Comparison of ENCODE assay signal across 1 cellular context in the genomic region with DNA sequence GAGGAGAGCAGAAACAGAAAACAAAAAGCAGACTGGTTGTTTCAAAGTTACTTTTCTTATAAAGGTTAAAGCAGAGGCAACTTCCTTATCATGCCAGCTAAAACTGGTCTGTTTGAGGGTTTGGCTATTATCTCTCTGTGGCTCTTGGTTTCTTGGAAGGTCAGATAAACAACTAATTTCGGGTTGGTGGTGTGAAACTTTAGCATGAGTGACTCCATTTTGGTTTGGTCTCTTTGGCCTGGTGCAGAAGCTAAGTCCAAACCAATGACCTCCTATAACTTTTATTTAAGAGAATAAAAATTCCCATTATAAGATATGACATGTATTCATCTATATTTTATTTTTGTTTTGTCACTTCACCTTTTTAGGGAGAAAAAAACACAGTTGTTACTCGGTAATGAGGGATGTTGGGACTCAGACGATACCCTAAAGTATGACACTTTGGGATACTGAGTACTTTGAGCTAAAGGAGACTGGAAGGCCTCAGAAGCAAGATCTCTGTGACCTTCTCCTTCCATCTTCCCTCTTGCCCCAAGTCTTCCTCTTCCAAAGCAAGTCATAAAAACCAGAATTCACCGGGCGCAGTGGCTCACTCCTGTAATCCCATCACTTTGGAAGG.
TF ChIP-seq lines count a peak whose summit lies in the region.

No MANE protein-coding gene starts in this region.

TF ChIP-seq in K562, 482 proteins besides CTCF, POLR2A, EP300 and RAD21 (continued from another document and continues in another):
- TF ChIP-seq HNRNPL (IDR thresholded peaks at IDR 0.05; ENCODE audit: low read depth, low read length), result no peak
- no peak for TF ChIP-seq RFX1 (IDR thresholded peaks at IDR 0.05)
- TF ChIP-seq NCOA1 (IDR thresholded peaks at IDR 0.05; ENCODE audit: low read depth), result no peak
- TF ChIP-seq, protein P1, sequence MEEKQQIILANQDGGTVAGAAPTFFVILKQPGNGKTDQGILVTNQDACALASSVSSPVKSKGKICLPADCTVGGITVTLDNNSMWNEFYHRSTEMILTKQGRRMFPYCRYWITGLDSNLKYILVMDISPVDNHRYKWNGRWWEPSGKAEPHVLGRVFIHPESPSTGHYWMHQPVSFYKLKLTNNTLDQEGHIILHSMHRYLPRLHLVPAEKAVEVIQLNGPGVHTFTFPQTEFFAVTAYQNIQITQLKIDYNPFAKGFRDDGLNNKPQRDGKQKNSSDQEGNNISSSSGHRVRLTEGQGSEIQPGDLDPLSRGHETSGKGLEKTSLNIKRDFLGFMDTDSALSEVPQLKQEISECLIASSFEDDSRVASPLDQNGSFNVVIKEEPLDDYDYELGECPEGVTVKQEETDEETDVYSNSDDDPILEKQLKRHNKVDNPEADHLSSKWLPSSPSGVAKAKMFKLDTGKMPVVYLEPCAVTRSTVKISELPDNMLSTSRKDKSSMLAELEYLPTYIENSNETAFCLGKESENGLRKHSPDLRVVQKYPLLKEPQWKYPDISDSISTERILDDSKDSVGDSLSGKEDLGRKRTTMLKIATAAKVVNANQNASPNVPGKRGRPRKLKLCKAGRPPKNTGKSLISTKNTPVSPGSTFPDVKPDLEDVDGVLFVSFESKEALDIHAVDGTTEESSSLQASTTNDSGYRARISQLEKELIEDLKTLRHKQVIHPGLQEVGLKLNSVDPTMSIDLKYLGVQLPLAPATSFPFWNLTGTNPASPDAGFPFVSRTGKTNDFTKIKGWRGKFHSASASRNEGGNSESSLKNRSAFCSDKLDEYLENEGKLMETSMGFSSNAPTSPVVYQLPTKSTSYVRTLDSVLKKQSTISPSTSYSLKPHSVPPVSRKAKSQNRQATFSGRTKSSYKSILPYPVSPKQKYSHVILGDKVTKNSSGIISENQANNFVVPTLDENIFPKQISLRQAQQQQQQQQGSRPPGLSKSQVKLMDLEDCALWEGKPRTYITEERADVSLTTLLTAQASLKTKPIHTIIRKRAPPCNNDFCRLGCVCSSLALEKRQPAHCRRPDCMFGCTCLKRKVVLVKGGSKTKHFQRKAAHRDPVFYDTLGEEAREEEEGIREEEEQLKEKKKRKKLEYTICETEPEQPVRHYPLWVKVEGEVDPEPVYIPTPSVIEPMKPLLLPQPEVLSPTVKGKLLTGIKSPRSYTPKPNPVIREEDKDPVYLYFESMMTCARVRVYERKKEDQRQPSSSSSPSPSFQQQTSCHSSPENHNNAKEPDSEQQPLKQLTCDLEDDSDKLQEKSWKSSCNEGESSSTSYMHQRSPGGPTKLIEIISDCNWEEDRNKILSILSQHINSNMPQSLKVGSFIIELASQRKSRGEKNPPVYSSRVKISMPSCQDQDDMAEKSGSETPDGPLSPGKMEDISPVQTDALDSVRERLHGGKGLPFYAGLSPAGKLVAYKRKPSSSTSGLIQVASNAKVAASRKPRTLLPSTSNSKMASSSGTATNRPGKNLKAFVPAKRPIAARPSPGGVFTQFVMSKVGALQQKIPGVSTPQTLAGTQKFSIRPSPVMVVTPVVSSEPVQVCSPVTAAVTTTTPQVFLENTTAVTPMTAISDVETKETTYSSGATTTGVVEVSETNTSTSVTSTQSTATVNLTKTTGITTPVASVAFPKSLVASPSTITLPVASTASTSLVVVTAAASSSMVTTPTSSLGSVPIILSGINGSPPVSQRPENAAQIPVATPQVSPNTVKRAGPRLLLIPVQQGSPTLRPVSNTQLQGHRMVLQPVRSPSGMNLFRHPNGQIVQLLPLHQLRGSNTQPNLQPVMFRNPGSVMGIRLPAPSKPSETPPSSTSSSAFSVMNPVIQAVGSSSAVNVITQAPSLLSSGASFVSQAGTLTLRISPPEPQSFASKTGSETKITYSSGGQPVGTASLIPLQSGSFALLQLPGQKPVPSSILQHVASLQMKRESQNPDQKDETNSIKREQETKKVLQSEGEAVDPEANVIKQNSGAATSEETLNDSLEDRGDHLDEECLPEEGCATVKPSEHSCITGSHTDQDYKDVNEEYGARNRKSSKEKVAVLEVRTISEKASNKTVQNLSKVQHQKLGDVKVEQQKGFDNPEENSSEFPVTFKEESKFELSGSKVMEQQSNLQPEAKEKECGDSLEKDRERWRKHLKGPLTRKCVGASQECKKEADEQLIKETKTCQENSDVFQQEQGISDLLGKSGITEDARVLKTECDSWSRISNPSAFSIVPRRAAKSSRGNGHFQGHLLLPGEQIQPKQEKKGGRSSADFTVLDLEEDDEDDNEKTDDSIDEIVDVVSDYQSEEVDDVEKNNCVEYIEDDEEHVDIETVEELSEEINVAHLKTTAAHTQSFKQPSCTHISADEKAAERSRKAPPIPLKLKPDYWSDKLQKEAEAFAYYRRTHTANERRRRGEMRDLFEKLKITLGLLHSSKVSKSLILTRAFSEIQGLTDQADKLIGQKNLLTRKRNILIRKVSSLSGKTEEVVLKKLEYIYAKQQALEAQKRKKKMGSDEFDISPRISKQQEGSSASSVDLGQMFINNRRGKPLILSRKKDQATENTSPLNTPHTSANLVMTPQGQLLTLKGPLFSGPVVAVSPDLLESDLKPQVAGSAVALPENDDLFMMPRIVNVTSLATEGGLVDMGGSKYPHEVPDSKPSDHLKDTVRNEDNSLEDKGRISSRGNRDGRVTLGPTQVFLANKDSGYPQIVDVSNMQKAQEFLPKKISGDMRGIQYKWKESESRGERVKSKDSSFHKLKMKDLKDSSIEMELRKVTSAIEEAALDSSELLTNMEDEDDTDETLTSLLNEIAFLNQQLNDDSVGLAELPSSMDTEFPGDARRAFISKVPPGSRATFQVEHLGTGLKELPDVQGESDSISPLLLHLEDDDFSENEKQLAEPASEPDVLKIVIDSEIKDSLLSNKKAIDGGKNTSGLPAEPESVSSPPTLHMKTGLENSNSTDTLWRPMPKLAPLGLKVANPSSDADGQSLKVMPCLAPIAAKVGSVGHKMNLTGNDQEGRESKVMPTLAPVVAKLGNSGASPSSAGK (IDR thresholded peaks at IDR 0.05), result no peak
- TF ChIP-seq ZNF551 (CRISPR knock-in tag; IDR thresholded peaks at IDR 0.05), result peak; percentile 79
- peak in 1 of 3 experiments; percentile 77 for TF ChIP-seq YY1 (IDR thresholded peaks at IDR 0.05; ENCODE audit: borderline replicate concordance in 1 of 3, control insufficient read depth in 1 of 3, extremely low read depth in 1 of 3, insufficient read depth in 3 of 3, insufficient read length in 1 of 3, insufficient replicate concordance in 2 of 3, low read depth in 1 of 3, low read length in 2 of 3)
- TF ChIP-seq POLR3A (IDR thresholded peaks at IDR 0.05; ENCODE audit: borderline replicate concordance, extremely low read depth, insufficient read depth, insufficient read length), result no peak
- TF ChIP-seq HLTF (IDR thresholded peaks at IDR 0.05), result no peak
- peak; percentile 80; the same call in 1 of the 2 replicates for TF ChIP-seq ZNF785 (CRISPR knock-in tag; IDR thresholded peaks at IDR 0.05)
- TF ChIP-seq IRF2 (CRISPR knock-in tag; IDR thresholded peaks at IDR 0.05), result no peak
- peak; percentile 99 for TF ChIP-seq ERF (CRISPR knock-in tag; IDR thresholded peaks at IDR 0.05)
- TF ChIP-seq GTF2E2 (tag; IDR thresholded peaks at IDR 0.05), result peak; percentile 90
- TF ChIP-seq, protein P2, sequence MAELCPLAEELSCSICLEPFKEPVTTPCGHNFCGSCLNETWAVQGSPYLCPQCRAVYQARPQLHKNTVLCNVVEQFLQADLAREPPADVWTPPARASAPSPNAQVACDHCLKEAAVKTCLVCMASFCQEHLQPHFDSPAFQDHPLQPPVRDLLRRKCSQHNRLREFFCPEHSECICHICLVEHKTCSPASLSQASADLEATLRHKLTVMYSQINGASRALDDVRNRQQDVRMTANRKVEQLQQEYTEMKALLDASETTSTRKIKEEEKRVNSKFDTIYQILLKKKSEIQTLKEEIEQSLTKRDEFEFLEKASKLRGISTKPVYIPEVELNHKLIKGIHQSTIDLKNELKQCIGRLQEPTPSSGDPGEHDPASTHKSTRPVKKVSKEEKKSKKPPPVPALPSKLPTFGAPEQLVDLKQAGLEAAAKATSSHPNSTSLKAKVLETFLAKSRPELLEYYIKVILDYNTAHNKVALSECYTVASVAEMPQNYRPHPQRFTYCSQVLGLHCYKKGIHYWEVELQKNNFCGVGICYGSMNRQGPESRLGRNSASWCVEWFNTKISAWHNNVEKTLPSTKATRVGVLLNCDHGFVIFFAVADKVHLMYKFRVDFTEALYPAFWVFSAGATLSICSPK (IDR thresholded peaks at IDR 0.05; ENCODE audit: borderline replicate concordance), result no peak
- peak; percentile 64; the same call in 1 of the 2 replicates for TF ChIP-seq ZKSCAN3 (CRISPR knock-in tag; IDR thresholded peaks at IDR 0.05)
- TF ChIP-seq ETS2 (tag; IDR thresholded peaks at IDR 0.05; ENCODE audit: borderline replicate concordance, poor library complexity, severe bottlenecking), result peak; percentile 64
- TF ChIP-seq, protein P3, sequence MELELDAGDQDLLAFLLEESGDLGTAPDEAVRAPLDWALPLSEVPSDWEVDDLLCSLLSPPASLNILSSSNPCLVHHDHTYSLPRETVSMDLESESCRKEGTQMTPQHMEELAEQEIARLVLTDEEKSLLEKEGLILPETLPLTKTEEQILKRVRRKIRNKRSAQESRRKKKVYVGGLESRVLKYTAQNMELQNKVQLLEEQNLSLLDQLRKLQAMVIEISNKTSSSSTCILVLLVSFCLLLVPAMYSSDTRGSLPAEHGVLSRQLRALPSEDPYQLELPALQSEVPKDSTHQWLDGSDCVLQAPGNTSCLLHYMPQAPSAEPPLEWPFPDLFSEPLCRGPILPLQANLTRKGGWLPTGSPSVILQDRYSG (tag; conservative IDR thresholded peaks at IDR 0.05; ENCODE audit: low read depth), result peak; percentile 99
- TF ChIP-seq ZNF212 (CRISPR knock-in tag; IDR thresholded peaks at IDR 0.05), result peak; percentile 96
- TF ChIP-seq, protein P4, sequence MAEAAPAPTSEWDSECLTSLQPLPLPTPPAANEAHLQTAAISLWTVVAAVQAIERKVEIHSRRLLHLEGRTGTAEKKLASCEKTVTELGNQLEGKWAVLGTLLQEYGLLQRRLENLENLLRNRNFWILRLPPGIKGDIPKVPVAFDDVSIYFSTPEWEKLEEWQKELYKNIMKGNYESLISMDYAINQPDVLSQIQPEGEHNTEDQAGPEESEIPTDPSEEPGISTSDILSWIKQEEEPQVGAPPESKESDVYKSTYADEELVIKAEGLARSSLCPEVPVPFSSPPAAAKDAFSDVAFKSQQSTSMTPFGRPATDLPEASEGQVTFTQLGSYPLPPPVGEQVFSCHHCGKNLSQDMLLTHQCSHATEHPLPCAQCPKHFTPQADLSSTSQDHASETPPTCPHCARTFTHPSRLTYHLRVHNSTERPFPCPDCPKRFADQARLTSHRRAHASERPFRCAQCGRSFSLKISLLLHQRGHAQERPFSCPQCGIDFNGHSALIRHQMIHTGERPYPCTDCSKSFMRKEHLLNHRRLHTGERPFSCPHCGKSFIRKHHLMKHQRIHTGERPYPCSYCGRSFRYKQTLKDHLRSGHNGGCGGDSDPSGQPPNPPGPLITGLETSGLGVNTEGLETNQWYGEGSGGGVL (CRISPR knock-in tag; IDR thresholded peaks at IDR 0.05), result peak; percentile 91
- TF ChIP-seq, protein P5, sequence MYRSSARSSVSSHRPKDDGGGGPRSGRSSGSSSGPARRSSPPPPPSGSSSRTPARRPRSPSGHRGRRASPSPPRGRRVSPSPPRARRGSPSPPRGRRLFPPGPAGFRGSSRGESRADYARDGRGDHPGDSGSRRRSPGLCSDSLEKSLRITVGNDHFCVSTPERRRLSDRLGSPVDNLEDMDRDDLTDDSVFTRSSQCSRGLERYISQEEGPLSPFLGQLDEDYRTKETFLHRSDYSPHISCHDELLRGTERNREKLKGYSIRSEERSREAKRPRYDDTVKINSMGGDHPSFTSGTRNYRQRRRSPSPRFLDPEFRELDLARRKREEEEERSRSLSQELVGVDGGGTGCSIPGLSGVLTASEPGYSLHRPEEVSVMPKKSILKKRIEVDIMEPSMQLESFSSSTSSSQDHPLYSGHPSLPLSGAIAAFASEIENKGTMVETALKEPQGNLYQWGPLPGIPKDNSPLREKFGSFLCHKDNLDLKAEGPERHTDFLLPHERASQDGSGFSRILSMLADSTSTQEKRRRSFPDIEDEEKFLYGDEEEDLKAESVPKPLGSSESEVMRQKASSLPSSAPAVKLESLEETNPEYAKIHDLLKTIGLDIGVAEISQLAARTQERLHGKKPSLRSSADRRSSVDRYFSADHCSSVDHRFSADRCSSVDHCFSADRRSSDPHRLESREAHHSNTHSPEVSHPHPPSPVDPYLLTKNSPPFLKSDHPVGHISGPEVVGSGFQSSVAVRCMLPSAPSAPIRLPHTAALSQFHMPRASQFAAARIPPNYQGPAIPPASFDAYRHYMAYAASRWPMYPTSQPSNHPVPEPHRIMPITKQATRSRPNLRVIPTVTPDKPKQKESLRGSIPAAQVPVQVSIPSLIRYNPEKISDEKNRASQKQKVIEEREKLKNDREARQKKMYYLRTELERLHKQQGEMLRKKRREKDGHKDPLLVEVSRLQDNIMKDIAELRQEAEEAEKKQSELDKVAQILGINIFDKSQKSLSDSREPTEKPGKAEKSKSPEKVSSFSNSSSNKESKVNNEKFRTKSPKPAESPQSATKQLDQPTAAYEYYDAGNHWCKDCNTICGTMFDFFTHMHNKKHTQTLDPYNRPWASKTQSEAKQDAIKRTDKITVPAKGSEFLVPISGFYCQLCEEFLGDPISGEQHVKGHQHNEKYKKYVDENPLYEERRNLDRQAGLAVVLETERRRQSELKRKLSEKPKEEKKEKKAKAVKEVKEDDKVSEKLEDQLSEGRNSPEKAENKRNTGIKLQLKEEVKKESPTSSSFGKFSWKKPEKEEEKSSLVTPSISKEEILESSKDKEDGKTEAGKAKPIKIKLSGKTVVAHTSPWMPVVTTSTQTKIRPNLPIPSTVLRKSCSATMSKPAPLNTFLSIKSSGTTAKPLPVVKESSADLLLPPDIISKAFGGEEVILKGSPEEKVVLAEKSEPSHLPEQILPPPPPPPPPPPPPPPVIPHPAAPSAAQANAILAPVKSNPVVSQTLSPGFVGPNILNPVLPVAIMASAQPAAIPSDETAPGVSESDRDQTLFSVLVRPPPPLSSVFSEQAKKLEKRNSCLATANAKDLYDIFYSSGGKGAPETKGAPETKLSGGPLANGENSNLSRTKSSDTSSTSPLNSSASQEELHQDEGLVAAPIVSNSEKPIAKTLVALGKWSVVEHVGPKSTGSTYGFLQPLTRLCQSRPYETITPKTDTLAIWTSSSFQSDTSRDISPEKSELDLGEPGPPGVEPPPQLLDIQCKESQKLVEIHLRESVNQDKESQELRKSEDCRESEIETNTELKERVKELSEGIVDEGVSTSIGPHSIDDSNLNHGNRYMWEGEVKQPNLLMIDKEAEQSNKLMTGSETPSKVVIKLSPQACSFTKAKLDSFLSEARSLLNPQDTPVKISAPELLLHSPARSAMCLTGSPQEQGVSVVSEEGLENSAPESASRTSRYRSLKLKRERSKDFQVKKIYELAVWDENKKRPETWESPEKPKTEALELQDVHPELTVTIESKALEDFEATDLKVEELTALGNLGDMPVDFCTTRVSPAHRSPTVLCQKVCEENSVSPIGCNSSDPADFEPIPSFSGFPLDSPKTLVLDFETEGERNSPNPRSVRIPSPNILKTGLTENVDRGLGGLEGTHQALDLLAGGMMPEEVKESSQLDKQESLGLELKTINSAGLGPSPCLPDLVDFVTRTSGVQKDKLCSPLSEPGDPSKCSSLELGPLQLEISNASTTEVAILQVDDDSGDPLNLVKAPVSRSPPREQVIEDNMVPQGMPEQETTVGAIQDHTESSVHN (IDR thresholded peaks at IDR 0.05; ENCODE audit: borderline replicate concordance in 1 of 2, low read depth in 1 of 2), result no peak
- TF ChIP-seq SREBF1 (IDR thresholded peaks at IDR 0.05; ENCODE audit: borderline replicate concordance, low read depth, low read length), result no peak
- TF ChIP-seq BCOR (IDR thresholded peaks at IDR 0.05), result no peak
- no peak for TF ChIP-seq ZFX (CRISPR knock-in tag; IDR thresholded peaks at IDR 0.05)
- TF ChIP-seq KDM1A (IDR thresholded peaks at IDR 0.05), result no peak
- peak; percentile 53; the same call in 1 of the 2 replicates for TF ChIP-seq ZNF764 (CRISPR knock-in tag; IDR thresholded peaks at IDR 0.05; ENCODE audit: low read depth)
- TF ChIP-seq GATA2 (CRISPR knock-in tag; IDR thresholded peaks at IDR 0.05), result no peak
- TF ChIP-seq ARNT (IDR thresholded peaks at IDR 0.05), result no peak
- TF ChIP-seq NELFE (IDR thresholded peaks at IDR 0.05; ENCODE audit: insufficient read depth, insufficient read length), result no peak
